ENCODE assay signal across 1 cellular context in the genomic region with DNA sequence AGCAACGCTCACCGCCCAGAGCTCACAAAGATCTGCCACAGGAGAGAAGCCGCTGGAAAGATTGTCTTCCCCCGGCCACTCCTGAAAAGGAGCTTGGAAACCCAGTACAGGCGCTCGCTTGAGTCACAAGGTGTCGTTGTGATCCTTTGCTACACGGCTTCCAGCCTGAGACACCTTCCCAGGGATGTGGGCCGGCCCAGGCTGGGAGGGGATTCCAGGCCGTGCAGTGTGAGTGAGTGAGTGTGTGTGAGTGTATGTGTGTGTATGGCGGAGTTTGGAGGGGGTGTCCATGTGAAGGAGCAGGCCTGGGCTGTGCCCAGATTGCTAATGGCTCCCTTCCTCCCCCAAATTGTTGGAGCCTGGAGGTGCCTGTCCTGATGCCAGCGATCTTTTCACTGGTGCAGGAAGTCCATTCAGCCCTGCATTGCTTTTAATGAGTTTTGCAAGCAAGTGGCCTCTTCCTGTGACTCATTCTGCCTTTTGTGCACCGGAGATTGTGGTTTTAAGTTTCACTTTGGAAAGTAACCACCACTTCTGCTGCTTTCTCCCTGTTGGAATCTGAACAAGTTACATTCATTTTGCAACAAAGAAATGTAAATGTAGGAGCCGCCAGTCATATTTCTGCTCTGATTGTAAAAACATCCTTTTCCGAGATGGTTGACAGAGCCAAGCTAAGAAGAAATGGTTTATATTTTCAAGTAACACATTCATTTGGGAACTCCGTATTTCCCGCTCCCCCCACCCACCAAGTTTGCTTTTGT.
TF ChIP-seq lines count a peak whose summit lies in the region.

No MANE protein-coding gene starts in this region.

TF ChIP-seq in HepG2, 621 proteins besides CTCF, POLR2A, EP300 and RAD21 (continued from another document and continues in another):
- TF ChIP-seq, protein P1, sequence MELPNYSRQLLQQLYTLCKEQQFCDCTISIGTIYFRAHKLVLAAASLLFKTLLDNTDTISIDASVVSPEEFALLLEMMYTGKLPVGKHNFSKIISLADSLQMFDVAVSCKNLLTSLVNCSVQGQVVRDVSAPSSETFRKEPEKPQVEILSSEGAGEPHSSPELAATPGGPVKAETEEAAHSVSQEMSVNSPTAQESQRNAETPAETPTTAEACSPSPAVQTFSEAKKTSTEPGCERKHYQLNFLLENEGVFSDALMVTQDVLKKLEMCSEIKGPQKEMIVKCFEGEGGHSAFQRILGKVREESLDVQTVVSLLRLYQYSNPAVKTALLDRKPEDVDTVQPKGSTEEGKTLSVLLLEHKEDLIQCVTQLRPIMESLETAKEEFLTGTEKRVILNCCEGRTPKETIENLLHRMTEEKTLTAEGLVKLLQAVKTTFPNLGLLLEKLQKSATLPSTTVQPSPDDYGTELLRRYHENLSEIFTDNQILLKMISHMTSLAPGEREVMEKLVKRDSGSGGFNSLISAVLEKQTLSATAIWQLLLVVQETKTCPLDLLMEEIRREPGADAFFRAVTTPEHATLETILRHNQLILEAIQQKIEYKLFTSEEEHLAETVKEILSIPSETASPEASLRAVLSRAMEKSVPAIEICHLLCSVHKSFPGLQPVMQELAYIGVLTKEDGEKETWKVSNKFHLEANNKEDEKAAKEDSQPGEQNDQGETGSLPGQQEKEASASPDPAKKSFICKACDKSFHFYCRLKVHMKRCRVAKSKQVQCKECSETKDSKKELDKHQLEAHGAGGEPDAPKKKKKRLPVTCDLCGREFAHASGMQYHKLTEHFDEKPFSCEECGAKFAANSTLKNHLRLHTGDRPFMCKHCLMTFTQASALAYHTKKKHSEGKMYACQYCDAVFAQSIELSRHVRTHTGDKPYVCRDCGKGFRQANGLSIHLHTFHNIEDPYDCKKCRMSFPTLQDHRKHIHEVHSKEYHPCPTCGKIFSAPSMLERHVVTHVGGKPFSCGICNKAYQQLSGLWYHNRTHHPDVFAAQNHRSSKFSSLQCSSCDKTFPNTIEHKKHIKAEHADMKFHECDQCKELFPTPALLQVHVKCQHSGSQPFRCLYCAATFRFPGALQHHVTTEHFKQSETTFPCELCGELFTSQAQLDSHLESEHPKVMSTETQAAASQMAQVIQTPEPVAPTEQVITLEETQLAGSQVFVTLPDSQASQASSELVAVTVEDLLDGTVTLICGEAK (IDR thresholded peaks at IDR 0.05) = no peak
- TF ChIP-seq, protein P1 (CRISPR knock-in tag; IDR thresholded peaks at IDR 0.05) = peak; percentile 78
- TF ChIP-seq, protein P2, sequence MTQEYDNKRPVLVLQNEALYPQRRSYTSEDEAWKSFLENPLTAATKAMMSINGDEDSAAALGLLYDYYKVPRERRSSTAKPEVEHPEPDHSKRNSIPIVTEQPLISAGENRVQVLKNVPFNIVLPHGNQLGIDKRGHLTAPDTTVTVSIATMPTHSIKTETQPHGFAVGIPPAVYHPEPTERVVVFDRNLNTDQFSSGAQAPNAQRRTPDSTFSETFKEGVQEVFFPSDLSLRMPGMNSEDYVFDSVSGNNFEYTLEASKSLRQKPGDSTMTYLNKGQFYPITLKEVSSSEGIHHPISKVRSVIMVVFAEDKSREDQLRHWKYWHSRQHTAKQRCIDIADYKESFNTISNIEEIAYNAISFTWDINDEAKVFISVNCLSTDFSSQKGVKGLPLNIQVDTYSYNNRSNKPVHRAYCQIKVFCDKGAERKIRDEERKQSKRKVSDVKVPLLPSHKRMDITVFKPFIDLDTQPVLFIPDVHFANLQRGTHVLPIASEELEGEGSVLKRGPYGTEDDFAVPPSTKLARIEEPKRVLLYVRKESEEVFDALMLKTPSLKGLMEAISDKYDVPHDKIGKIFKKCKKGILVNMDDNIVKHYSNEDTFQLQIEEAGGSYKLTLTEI (CRISPR knock-in tag; conservative IDR thresholded peaks at IDR 0.05) = no peak
- TF ChIP-seq ZNF788 (CRISPR knock-in tag; IDR thresholded peaks at IDR 0.05; ENCODE audit: borderline replicate concordance) = peak; percentile 74; the same call in 1 of the 2 replicates
- peak; percentile 70; the same call in 1 of the 2 replicates for TF ChIP-seq RCOR2 (CRISPR knock-in tag; IDR thresholded peaks at IDR 0.05)
- TF ChIP-seq GATAD2A (CRISPR knock-in tag; IDR thresholded peaks at IDR 0.05) = peak; percentile 91
- TF ChIP-seq HNRNPLL (IDR thresholded peaks at IDR 0.05; ENCODE audit: low read depth, low read length, poor library complexity, severe bottlenecking) = peak; percentile 41
- no peak for TF ChIP-seq HMGA1 (CRISPR knock-in tag; conservative IDR thresholded peaks at IDR 0.05)
- peak; percentile 37; the same call in 1 of the 2 replicates for TF ChIP-seq RFXAP (CRISPR knock-in tag; IDR thresholded peaks at IDR 0.05; ENCODE audit: borderline replicate concordance)
- peak; percentile 14; the same call in 1 of the 2 replicates for TF ChIP-seq PPARG (CRISPR knock-in tag; conservative IDR thresholded peaks at IDR 0.05)
- TF ChIP-seq, protein P3, sequence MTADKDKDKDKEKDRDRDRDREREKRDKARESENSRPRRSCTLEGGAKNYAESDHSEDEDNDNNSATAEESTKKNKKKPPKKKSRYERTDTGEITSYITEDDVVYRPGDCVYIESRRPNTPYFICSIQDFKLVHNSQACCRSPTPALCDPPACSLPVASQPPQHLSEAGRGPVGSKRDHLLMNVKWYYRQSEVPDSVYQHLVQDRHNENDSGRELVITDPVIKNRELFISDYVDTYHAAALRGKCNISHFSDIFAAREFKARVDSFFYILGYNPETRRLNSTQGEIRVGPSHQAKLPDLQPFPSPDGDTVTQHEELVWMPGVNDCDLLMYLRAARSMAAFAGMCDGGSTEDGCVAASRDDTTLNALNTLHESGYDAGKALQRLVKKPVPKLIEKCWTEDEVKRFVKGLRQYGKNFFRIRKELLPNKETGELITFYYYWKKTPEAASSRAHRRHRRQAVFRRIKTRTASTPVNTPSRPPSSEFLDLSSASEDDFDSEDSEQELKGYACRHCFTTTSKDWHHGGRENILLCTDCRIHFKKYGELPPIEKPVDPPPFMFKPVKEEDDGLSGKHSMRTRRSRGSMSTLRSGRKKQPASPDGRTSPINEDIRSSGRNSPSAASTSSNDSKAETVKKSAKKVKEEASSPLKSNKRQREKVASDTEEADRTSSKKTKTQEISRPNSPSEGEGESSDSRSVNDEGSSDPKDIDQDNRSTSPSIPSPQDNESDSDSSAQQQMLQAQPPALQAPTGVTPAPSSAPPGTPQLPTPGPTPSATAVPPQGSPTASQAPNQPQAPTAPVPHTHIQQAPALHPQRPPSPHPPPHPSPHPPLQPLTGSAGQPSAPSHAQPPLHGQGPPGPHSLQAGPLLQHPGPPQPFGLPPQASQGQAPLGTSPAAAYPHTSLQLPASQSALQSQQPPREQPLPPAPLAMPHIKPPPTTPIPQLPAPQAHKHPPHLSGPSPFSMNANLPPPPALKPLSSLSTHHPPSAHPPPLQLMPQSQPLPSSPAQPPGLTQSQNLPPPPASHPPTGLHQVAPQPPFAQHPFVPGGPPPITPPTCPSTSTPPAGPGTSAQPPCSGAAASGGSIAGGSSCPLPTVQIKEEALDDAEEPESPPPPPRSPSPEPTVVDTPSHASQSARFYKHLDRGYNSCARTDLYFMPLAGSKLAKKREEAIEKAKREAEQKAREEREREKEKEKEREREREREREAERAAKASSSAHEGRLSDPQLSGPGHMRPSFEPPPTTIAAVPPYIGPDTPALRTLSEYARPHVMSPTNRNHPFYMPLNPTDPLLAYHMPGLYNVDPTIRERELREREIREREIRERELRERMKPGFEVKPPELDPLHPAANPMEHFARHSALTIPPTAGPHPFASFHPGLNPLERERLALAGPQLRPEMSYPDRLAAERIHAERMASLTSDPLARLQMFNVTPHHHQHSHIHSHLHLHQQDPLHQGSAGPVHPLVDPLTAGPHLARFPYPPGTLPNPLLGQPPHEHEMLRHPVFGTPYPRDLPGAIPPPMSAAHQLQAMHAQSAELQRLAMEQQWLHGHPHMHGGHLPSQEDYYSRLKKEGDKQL (CRISPR knock-in tag; IDR thresholded peaks at IDR 0.05; ENCODE audit: low read depth) = peak; percentile 34; the same call in 1 of the 2 replicates
- TF ChIP-seq NPAS2 (CRISPR knock-in tag; IDR thresholded peaks at IDR 0.05; ENCODE audit: borderline replicate concordance) = no peak
- TF ChIP-seq TCF7 (IDR thresholded peaks at IDR 0.05; ENCODE audit: low read depth) = peak; percentile 89
- no peak; the same call in 1 of the 2 replicates for TF ChIP-seq ATF1 (CRISPR knock-in tag; IDR thresholded peaks at IDR 0.05)
- no peak for TF ChIP-seq SUZ12 (IDR thresholded peaks at IDR 0.05; ENCODE audit: low read depth, low read length)
- TF ChIP-seq SATB2 (CRISPR knock-in tag; IDR thresholded peaks at IDR 0.05) = 0 out of 2 replicates have a peak, but pooled peaks have one; percentile 67
- TF ChIP-seq, protein P4, sequence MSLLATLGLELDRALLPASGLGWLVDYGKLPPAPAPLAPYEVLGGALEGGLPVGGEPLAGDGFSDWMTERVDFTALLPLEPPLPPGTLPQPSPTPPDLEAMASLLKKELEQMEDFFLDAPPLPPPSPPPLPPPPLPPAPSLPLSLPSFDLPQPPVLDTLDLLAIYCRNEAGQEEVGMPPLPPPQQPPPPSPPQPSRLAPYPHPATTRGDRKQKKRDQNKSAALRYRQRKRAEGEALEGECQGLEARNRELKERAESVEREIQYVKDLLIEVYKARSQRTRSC (CRISPR knock-in tag; IDR thresholded peaks at IDR 0.05; ENCODE audit: low read depth) = 0 out of 2 replicates have a peak, but pooled peaks have one; percentile 30
- TF ChIP-seq, protein P5, sequence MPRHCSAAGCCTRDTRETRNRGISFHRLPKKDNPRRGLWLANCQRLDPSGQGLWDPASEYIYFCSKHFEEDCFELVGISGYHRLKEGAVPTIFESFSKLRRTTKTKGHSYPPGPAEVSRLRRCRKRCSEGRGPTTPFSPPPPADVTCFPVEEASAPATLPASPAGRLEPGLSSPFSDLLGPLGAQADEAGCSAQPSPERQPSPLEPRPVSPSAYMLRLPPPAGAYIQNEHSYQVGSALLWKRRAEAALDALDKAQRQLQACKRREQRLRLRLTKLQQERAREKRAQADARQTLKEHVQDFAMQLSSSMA (CRISPR knock-in tag; IDR thresholded peaks at IDR 0.05) = peak; percentile 54; the same call in 1 of the 2 replicates
- peak; percentile 92 for TF ChIP-seq ASH2L (IDR thresholded peaks at IDR 0.05; ENCODE audit: insufficient read length, low read depth, low read length)
- no peak for TF ChIP-seq ONECUT2 (CRISPR knock-in tag; IDR thresholded peaks at IDR 0.05)
- 0 out of 2 replicates have a peak, but pooled peaks have one; percentile 20 for TF ChIP-seq ZFP36L2 (CRISPR knock-in tag; IDR thresholded peaks at IDR 0.05)
- TF ChIP-seq EEA1 (CRISPR knock-in tag; IDR thresholded peaks at IDR 0.05; ENCODE audit: borderline replicate concordance) = no peak
- no peak for TF ChIP-seq NCOA1 (CRISPR knock-in tag; IDR thresholded peaks at IDR 0.05)
- TF ChIP-seq, protein P6, sequence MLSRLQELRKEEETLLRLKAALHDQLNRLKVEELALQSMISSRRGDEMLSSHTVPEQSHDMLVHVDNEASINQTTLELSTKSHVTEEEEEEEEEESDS (CRISPR knock-in tag; IDR thresholded peaks at IDR 0.05; ENCODE audit: borderline replicate concordance) = no peak
- no peak for TF ChIP-seq ZFP82 (CRISPR knock-in tag; IDR thresholded peaks at IDR 0.05; ENCODE audit: borderline replicate concordance)
- 0 out of 2 replicates have a peak, but pooled peaks have one; percentile 72 for TF ChIP-seq TSC22D2 (CRISPR knock-in tag; IDR thresholded peaks at IDR 0.05; ENCODE audit: borderline replicate concordance)
- TF ChIP-seq, protein P7, sequence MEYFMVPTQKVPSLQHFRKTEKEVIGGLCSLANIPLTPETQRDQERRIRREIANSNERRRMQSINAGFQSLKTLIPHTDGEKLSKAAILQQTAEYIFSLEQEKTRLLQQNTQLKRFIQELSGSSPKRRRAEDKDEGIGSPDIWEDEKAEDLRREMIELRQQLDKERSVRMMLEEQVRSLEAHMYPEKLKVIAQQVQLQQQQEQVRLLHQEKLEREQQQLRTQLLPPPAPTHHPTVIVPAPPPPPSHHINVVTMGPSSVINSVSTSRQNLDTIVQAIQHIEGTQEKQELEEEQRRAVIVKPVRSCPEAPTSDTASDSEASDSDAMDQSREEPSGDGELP (IDR thresholded peaks at IDR 0.05; ENCODE audit: borderline replicate concordance, low read depth) = peak; percentile 38; the same call in 1 of the 2 replicates
- no peak for TF ChIP-seq SNRNP70 (IDR thresholded peaks at IDR 0.05; ENCODE audit: low read depth, low read length)
